ENCODE assay signal across 1 cellular context in genomic region chr2:96887419-96888081, GRCh38.
TF ChIP-seq lines count a peak whose summit lies in the region.

No MANE protein-coding gene starts in this region.

TF ChIP-seq in H1, 55 proteins besides CTCF, POLR2A, EP300 and RAD21:
- TF ChIP-seq SP2 (IDR thresholded peaks at IDR 0.05; ENCODE audit: low read length) (no peak), NANOG (IDR thresholded peaks at IDR 0.05; ENCODE audit: insufficient read depth, low read depth, low read length, poor library complexity, severe bottlenecking) (no peak), ZNF274 (IDR thresholded peaks at IDR 0.05; ENCODE audit: borderline replicate concordance, extremely low read depth, low read length) (no peak), KDM1A (IDR thresholded peaks at IDR 0.05; ENCODE audit: borderline replicate concordance, low read length) (no peak), BCL11A (IDR thresholded peaks at IDR 0.05; ENCODE audit: low read depth in 2 of 2, low read length in 2 of 2) (no peak), PHF8 (conservative IDR thresholded peaks at IDR 0.05; ENCODE audit: low read depth, low read length) (no peak), SAP30 (IDR thresholded peaks at IDR 0.05; ENCODE audit: insufficient read depth, insufficient replicate concordance, low read length) (no peak), ATF2 (IDR thresholded peaks at IDR 0.05; ENCODE audit: low read length) (no peak), SUZ12 (IDR thresholded peaks at IDR 0.05; ENCODE audit: low read length) (no peak), TAF7 (optimal IDR thresholded peaks at IDR 0.05; ENCODE audit: borderline replicate concordance, low read depth, low read length) (no peak), EGR1 (IDR thresholded peaks at IDR 0.05; ENCODE audit: borderline replicate concordance, low read depth, low read length) (no peak), JUN (IDR thresholded peaks at IDR 0.05; ENCODE audit: low read depth, low read length) (no peak), TAF1 (IDR thresholded peaks at IDR 0.05; ENCODE audit: low read depth, low read length) (no peak), POU5F1 (IDR thresholded peaks at IDR 0.05; ENCODE audit: low read depth, low read length) (no peak), NRF1 (IDR thresholded peaks at IDR 0.05; ENCODE audit: low read depth, low read length) (no peak)
- TF ChIP-seq, protein P1, sequence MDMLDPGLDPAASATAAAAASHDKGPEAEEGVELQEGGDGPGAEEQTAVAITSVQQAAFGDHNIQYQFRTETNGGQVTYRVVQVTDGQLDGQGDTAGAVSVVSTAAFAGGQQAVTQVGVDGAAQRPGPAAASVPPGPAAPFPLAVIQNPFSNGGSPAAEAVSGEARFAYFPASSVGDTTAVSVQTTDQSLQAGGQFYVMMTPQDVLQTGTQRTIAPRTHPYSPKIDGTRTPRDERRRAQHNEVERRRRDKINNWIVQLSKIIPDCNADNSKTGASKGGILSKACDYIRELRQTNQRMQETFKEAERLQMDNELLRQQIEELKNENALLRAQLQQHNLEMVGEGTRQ (IDR thresholded peaks at IDR 0.05; ENCODE audit: low read length): no peak
